In genomic region chr4:48470570-48470969, GRCh38 we compare ENCODE assay signal across 19 cellular contexts. TPM values are rescaled to one million over a fixed set of nuclear protein-coding genes. Genes with fewer than 3 reads are reported as not detected.
A peak's percentile ranks its signal among the peaks of the same experiment; 100 is the strongest.
DNase-seq lines count a peak whose midpoint lies in the region; ATAC-seq and TF ChIP-seq lines count a peak whose summit lies in the region.
"Had no signal": no experiment of that assay in that cellular context is flagged by ENCODE, and none has a peak within 500 bp of the region (broad histone marks: within the 10 kb centered on the region; RNA-seq: fewer than 3 reads in every experiment).

No MANE protein-coding gene starts in this region.

- H3K36me3 Mint-ChIP-seq in stimulated activated effector memory CD8-positive, alpha-beta T cell treated with anti-CD3 and anti-CD28 coated beads, Interleukin-12 subunit alpha, Interleukin-12 subunit beta, amount 100 ng/mL, for 72 hours: no peaks in the 10 kb centered on the region
- no peaks in the 10 kb centered on the region for H3K36me3 Mint-ChIP-seq in activated naive CD8-positive, alpha-beta T cell treated with anti-CD3 and anti-CD28 coated beads, Interleukin-2, amount 50 U/mL, for 24 hours (ENCODE audit: low read depth)

- TF ChIP-seq POLR2A in erythroblast (IDR thresholded peaks at IDR 0.05; ENCODE audit: low read length): no peak

- H3K9me3 Mint-ChIP-seq in stimulated activated effector memory CD8-positive, alpha-beta T cell treated with anti-CD3 and anti-CD28 coated beads, Interleukin-12 subunit alpha, Interleukin-12 subunit beta, amount 100 ng/mL, for 72 hours: no peaks in the 10 kb centered on the region
- no peaks in the 10 kb centered on the region for H3K9me3 Mint-ChIP-seq in activated naive CD8-positive, alpha-beta T cell treated with anti-CD3 and anti-CD28 coated beads, Interleukin-2, amount 50 U/mL, for 24 hours
- H3K9me3 Mint-ChIP-seq: effector memory CD8-positive, alpha-beta T cell had no signal

- no peak overlapping the region for H3K27ac Mint-ChIP-seq in stimulated activated effector memory CD8-positive, alpha-beta T cell treated with anti-CD3 and anti-CD28 coated beads, Interleukin-12 subunit alpha, Interleukin-12 subunit beta, amount 100 ng/mL, for 72 hours
- H3K27ac Mint-ChIP-seq in activated naive CD8-positive, alpha-beta T cell treated with anti-CD3 and anti-CD28 coated beads, Interleukin-2, amount 50 U/mL, for 24 hours: no peak overlapping the region
- H3K27ac Mint-ChIP-seq: effector memory CD8-positive, alpha-beta T cell had no signal

- peak; percentile 61 for DNase-seq in LHCN-M2 (ENCODE audit: low read depth)
- peak; percentile 31 for DNase-seq in OCI-M1 (lab: John Stamatoyannopoulos, UW)
- peak; percentile 48 for DNase-seq in inferior parietal cortex (ENCODE audit: extremely low spot score)
- peak in 1 of 2 donors; percentile 25 for DNase-seq in stimulated activated effector memory CD8-positive, alpha-beta T cell treated with anti-CD3 and anti-CD28 coated beads, Interleukin-12 subunit alpha, Interleukin-12 subunit beta, amount 100 ng/mL, for 72 hours (ENCODE audit: low spot score in 2 of 2)
- DNase-seq in erythroblast (lab: John Stamatoyannopoulos, UW): no peak
- DNase-seq in NCI-H524 (lab: John Stamatoyannopoulos, UW): no peak
- no peak for DNase-seq in activated naive CD8-positive, alpha-beta T cell treated with anti-CD3 and anti-CD28 coated beads, Interleukin-2, amount 50 U/mL, for 24 hours
- DNase-seq: activated CD4-positive, CD25-positive, alpha-beta regulatory T cell treated with anti-CD3 and anti-CD28 coated beads, Interleukin-2, amount 50 U/mL, for 72 hours; AML-193; Calu3; effector memory CD8-positive, alpha-beta T cell; left colon; mucosa of descending colon; NCI-H2171 treated with DMSO at 0.1 percent for 48 hours; ovary; SHP77; stimulated activated CD4-positive, alpha-beta T cell treated with anti-CD3 and anti-CD28 coated beads, Interleukin-4, amount 100 ng/mL, for 24 hours had no signal

- H3K4me1 Mint-ChIP-seq in stimulated activated effector memory CD8-positive, alpha-beta T cell treated with anti-CD3 and anti-CD28 coated beads, Interleukin-12 subunit alpha, Interleukin-12 subunit beta, amount 100 ng/mL, for 72 hours: no peaks in the 10 kb centered on the region
- H3K4me1 Mint-ChIP-seq in activated naive CD8-positive, alpha-beta T cell treated with anti-CD3 and anti-CD28 coated beads, Interleukin-2, amount 50 U/mL, for 24 hours: no peaks in the 10 kb centered on the region

- peaks cover 3% of the 10 kb centered on the region for H3K27me3 Mint-ChIP-seq in activated naive CD8-positive, alpha-beta T cell treated with anti-CD3 and anti-CD28 coated beads, Interleukin-2, amount 50 U/mL, for 24 hours

- peak; percentile 57 for ATAC-seq in stimulated activated effector memory CD8-positive, alpha-beta T cell treated with anti-CD3 and anti-CD28 coated beads, Interleukin-12 subunit alpha, Interleukin-12 subunit beta, amount 100 ng/mL, for 72 hours
- no peak for ATAC-seq in activated naive CD8-positive, alpha-beta T cell treated with anti-CD3 and anti-CD28 coated beads, Interleukin-2, amount 50 U/mL, for 24 hours
- ATAC-seq: effector memory CD8-positive, alpha-beta T cell; HepG2; left colon; mucosa of descending colon had no signal

- no peak overlapping the region for H3K4me3 Mint-ChIP-seq in stimulated activated effector memory CD8-positive, alpha-beta T cell treated with anti-CD3 and anti-CD28 coated beads, Interleukin-12 subunit alpha, Interleukin-12 subunit beta, amount 100 ng/mL, for 72 hours
- no peak overlapping the region for H3K4me3 Mint-ChIP-seq in activated naive CD8-positive, alpha-beta T cell treated with anti-CD3 and anti-CD28 coated beads, Interleukin-2, amount 50 U/mL, for 24 hours
- H3K4me3 Mint-ChIP-seq: effector memory CD8-positive, alpha-beta T cell had no signal

RNA-seq across cellular contexts. Expression of gene SLC10A4, which starts 12.6 kb away (rescaled TPM):
- total RNA-seq in LHCN-M2 (2014; rRNA removed): not detected in 2 replicates
- 0.07 TPM for polyA plus RNA-seq in LHCN-M2 (2012)
- total RNA-seq: T-helper 2 cell treated with Interferon-gamma antibody and Interleukin-4, amounts not matched to agents 100 ng/mL and 5 ng/mL, for 36 hours had no signal

RNA-seq across cellular contexts. Expression of gene ZAR1, which starts 19.5 kb away (rescaled TPM):
- not detected in 2 replicates for total RNA-seq in LHCN-M2 (2014; rRNA removed)
- polyA plus RNA-seq in LHCN-M2 (2012): not detected
- total RNA-seq: Calu3; HepG2; left colon; mucosa of descending colon; ovary; T-helper 2 cell treated with Interferon-gamma antibody and Interleukin-4, amounts not matched to agents 100 ng/mL and 5 ng/mL, for 36 hours had no signal
- polyA plus RNA-seq: HepG2 had no signal

Comparison
In these comparisons a context has a peak if more than half of its experiments do, and no peak if none do; other contexts are left out.
1. DNase-seq: peak in LHCN-M2 (single experiment), OCI-M1 (single experiment) and inferior parietal cortex (single experiment); none in erythroblast (0 of 2), NCI-H524 (0 of 2) and activated naive CD8-positive, alpha-beta T cell treated with anti-CD3 and anti-CD28 coated beads, Interleukin-2, amount 50 U/mL, for 24 hours (single experiment).